ENCODE assay signal across 16 cellular contexts in the genomic region with DNA sequence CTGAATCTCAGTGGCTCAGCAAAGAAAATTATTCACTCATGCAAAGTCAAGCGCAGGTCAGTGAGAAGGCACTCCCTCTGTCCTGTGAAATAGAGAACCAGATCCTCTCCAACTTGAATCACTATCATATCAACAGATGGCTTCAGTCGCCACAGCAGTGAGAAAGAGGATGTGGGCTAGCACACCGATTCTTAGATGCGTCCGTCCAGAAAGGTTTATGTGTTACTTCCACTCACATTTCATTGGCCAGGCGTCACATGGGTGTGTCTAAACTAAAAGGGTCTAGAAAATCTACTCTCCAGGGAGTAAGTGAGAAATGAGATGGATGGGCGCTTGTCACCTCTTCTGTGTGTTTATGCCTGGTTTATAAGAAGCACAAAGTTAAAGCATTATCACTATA.
A peak's percentile ranks its signal among the peaks of the same experiment; 100 is the strongest.
DNase-seq lines count a peak whose midpoint lies in the region; ATAC-seq and TF ChIP-seq lines count a peak whose summit lies in the region.
"Had no signal": no experiment of that assay in that cellular context is flagged by ENCODE, and none has a peak within 500 bp of the region (broad histone marks: within the 10 kb centered on the region; RNA-seq: fewer than 3 reads in every experiment).

No MANE protein-coding gene starts in this region.

- CTCF ChIA-PET in activated B cell treated with CpG ODN at 0.5 μM for 24 hours (lab: Charles Lee): no interaction called here
- CTCF ChIA-PET in activated CD4-positive, alpha-beta memory T cell treated with anti-CD3 and anti-CD28 coated beads, Interleukin-2, amount 10 ng/mL, durations not matched to agents 7 days and 5 days (lab: Charles Lee): no interaction called here

- POLR2A ChIA-PET in activated B cell treated with CpG ODN at 0.5 μM for 24 hours (lab: Charles Lee): no interaction called here
- POLR2A ChIA-PET in activated CD4-positive, alpha-beta memory T cell treated with anti-CD3 and anti-CD28 coated beads, Interleukin-2, amount 10 ng/mL, durations not matched to agents 7 days and 5 days (lab: Charles Lee): no interaction called here

- H3K4me1 Mint-ChIP-seq in activated B cell treated with CpG ODN at 0.5 μM for 24 hours: peaks cover 9% of the 10 kb centered on the region
- no peaks in the 10 kb centered on the region for H3K4me1 Mint-ChIP-seq in activated CD4-positive, alpha-beta memory T cell treated with anti-CD3 and anti-CD28 coated beads, Interleukin-2, amount 10 ng/mL, durations not matched to agents 7 days and 5 days

- TF ChIP-seq CTCF in activated B cell treated with CpG ODN at 0.5 μM for 24 hours (IDR thresholded peaks at IDR 0.05): no peak

- H3K36me3 Mint-ChIP-seq in activated B cell treated with CpG ODN at 0.5 μM for 24 hours (ENCODE audit: low read depth): no peaks in the 10 kb centered on the region
- H3K36me3 Mint-ChIP-seq in activated CD4-positive, alpha-beta memory T cell treated with anti-CD3 and anti-CD28 coated beads, Interleukin-2, amount 10 ng/mL, durations not matched to agents 7 days and 5 days (ENCODE audit: low read depth): no peaks in the 10 kb centered on the region
- H3K36me3 Mint-ChIP-seq: CD8-positive, alpha-beta memory T cell; WTC11 had no signal

- no peak overlapping the region for H3K27ac Mint-ChIP-seq in activated B cell treated with CpG ODN at 0.5 μM for 24 hours
- H3K27ac Mint-ChIP-seq in activated CD4-positive, alpha-beta memory T cell treated with anti-CD3 and anti-CD28 coated beads, Interleukin-2, amount 10 ng/mL, durations not matched to agents 7 days and 5 days: no peak overlapping the region
- H3K27ac Mint-ChIP-seq: WTC11 had no signal

- no peaks in the 10 kb centered on the region for H3K9me3 Mint-ChIP-seq in activated B cell treated with CpG ODN at 0.5 μM for 24 hours
- H3K9me3 Mint-ChIP-seq in activated CD4-positive, alpha-beta memory T cell treated with anti-CD3 and anti-CD28 coated beads, Interleukin-2, amount 10 ng/mL, durations not matched to agents 7 days and 5 days: no peaks in the 10 kb centered on the region

- no peak overlapping the region for H3K4me3 Mint-ChIP-seq in activated B cell treated with CpG ODN at 0.5 μM for 24 hours
- H3K4me3 Mint-ChIP-seq in activated CD4-positive, alpha-beta memory T cell treated with anti-CD3 and anti-CD28 coated beads, Interleukin-2, amount 10 ng/mL, durations not matched to agents 7 days and 5 days: no peak overlapping the region
- H3K4me3 Mint-ChIP-seq: CD8-positive, alpha-beta memory T cell; WTC11 had no signal

- peaks cover 4% of the 10 kb centered on the region for H3K27me3 Mint-ChIP-seq in activated B cell treated with CpG ODN at 0.5 μM for 24 hours
- peaks cover 2% of the 10 kb centered on the region for H3K27me3 Mint-ChIP-seq in activated CD4-positive, alpha-beta memory T cell treated with anti-CD3 and anti-CD28 coated beads, Interleukin-2, amount 10 ng/mL, durations not matched to agents 7 days and 5 days

- intact Hi-C loops in activated B cell treated with CpG ODN at 0.5 μM for 24 hours (cut with micrococcal nuclease): no loop called here

- peak; percentile 66 for ATAC-seq in GM18868 (IDR thresholded peaks at IDR 0.05; ENCODE audit: unreplicated experiment)
- ATAC-seq in GM21723 (IDR thresholded peaks at IDR 0.05; ENCODE audit: unreplicated experiment): peak; percentile 87
- peak; percentile 67 for ATAC-seq in HG03457 (IDR thresholded peaks at IDR 0.05; ENCODE audit: unreplicated experiment)
- peak; percentile 61 for ATAC-seq in activated B cell treated with CpG ODN at 0.5 μM for 24 hours (ENCODE audit: low read depth)
- ATAC-seq: HepG2, mucosa of descending colon, WTC11 had no signal

- no peak for DNase-seq in activated B cell treated with CpG ODN at 0.5 μM for 24 hours
- no peak for DNase-seq in GOT3 (lab: John Stamatoyannopoulos, UW)
- no peak for DNase-seq in T1000 (lab: John Stamatoyannopoulos, UW)
- no peak for DNase-seq in NCI-H748 treated with DMSO at 0.1 percent for 48 hours (lab: John Stamatoyannopoulos, UW)
- DNase-seq in activated CD4-positive, alpha-beta memory T cell treated with anti-CD3 and anti-CD28 coated beads, Interleukin-2, amount 10 ng/mL, durations not matched to agents 7 days and 5 days: no peak
- DNase-seq: activated naive CD4-positive, alpha-beta T cell treated with Interleukin-2 at 50 U/mL for 16 hours; CD8-positive, alpha-beta memory T cell; dorsolateral prefrontal cortex; hypothalamus; mucosa of descending colon; small intestine had no signal
